9 cellular contexts compared by ENCODE assay signal in genomic region chr19:54096642-54097106, GRCh38. TPM values are rescaled to one million over a fixed set of nuclear protein-coding genes. Genes with fewer than 3 reads are reported as not detected.
A peak's percentile ranks its signal among the peaks of the same experiment; 100 is the strongest.
DNase-seq lines count a peak whose midpoint lies in the region; ATAC-seq and TF ChIP-seq lines count a peak whose summit lies in the region.
"Had no signal": no experiment of that assay in that cellular context is flagged by ENCODE, and none has a peak within 500 bp of the region (broad histone marks: within the 10 kb centered on the region; RNA-seq: fewer than 3 reads in every experiment).

No MANE protein-coding gene starts in this region.

- H3K4me1 Mint-ChIP-seq in CD14-positive monocyte: peaks cover 58% of the 10 kb centered on the region
- peaks cover 11% of the 10 kb centered on the region for H3K4me1 Mint-ChIP-seq in activated naive CD8-positive, alpha-beta T cell treated with anti-CD3 and anti-CD28 coated beads, Interleukin-2, amount 10 ng/mL, durations not matched to agents 7 days and 5 days
- H3K4me1 Mint-ChIP-seq in progenitor cell of endocrine pancreas (ENCODE audit: low read depth): no peaks in the 10 kb centered on the region

- H3K27me3 ChIP-seq in iPS-20b (ENCODE audit: insufficient read depth, low read length) (peaks cover 36% of the 10 kb centered on the region), subcutaneous abdominal adipose tissue (ENCODE audit: control insufficient read depth in 5 of 5, insufficient read depth in 4 of 5, low read length in 5 of 5) (peaks cover 8 to 16% (median 15%) of the 10 kb centered on the region in 5 donors)

- H3K9me3 ChIP-seq in iPS-20b (ENCODE audit: insufficient read depth, low read depth, low read length): no peaks in the 10 kb centered on the region
- no peaks in the 10 kb centered on the region for H3K9me3 ChIP-seq in subcutaneous abdominal adipose tissue (ENCODE audit: control insufficient read depth in 5 of 5, low read length in 5 of 5)

- peak overlapping the region; percentile 87 to 94 (median 92) for H3K27ac Mint-ChIP-seq in CD14-positive monocyte
- peak overlapping the region; percentile 85 for H3K27ac Mint-ChIP-seq in activated naive CD8-positive, alpha-beta T cell treated with anti-CD3 and anti-CD28 coated beads, Interleukin-2, amount 10 ng/mL, durations not matched to agents 7 days and 5 days
- no peak overlapping the region for H3K27ac Mint-ChIP-seq in progenitor cell of endocrine pancreas

- no peak for TF ChIP-seq CTCF in CD14-positive monocyte (IDR thresholded peaks at IDR 0.05)
- TF ChIP-seq CTCF in progenitor cell of endocrine pancreas (IDR thresholded peaks at IDR 0.05; ENCODE audit: unreplicated experiment): no peak

- H3K4me3 ChIP-seq in Jurkat, Clone E6-1 (ENCODE audit: low read length): no peak overlapping the region
- H3K4me3 ChIP-seq in iPS-20b (ENCODE audit: low read length): peak overlapping the region; percentile 67; the same call in 1 of the 2 replicates
- peak overlapping the region; percentile 37 to 59 (median 42) for H3K4me3 ChIP-seq in subcutaneous abdominal adipose tissue (ENCODE audit: low read depth in 1 of 5, low read length in 5 of 5)
- H3K4me3 ChIP-seq: lung had no signal

- POLR2A ChIA-PET in activated naive CD8-positive, alpha-beta T cell treated with anti-CD3 and anti-CD28 coated beads, Interleukin-2, amount 10 ng/mL, durations not matched to agents 7 days and 5 days (lab: Charles Lee): interaction anchor here (0.6 to 1.5 kb wide), 4 partner anchors 16 to 40 kb away, joined by 3 to 5 read pairs (median 5); partner anchors contain the start of genes CNOT3, PRPF31 and TFPT

- no peaks in the 10 kb centered on the region for H3K36me3 ChIP-seq in iPS-20b (ENCODE audit: insufficient read depth, low read depth, low read length)
- H3K36me3 ChIP-seq in subcutaneous abdominal adipose tissue (ENCODE audit: control insufficient read depth in 5 of 5, insufficient read depth in 5 of 5, low read length in 5 of 5): no peaks in the 10 kb centered on the region

- DNase-seq in CD14-positive monocyte (ENCODE audit: low spot score) (no peak), progenitor cell of endocrine pancreas (ENCODE audit: low spot score, unreplicated experiment) (no peak), MV-4-11 (lab: John Stamatoyannopoulos, UW) (no peak)
- peak; percentile 35 for DNase-seq in Jurkat, Clone E6-1 (ENCODE audit: low read depth, low spot score)
- DNase-seq in activated naive CD8-positive, alpha-beta T cell treated with anti-CD3 and anti-CD28 coated beads, Interleukin-2, amount 10 ng/mL, durations not matched to agents 7 days and 5 days: peak; percentile 53

- peaks cover 18 to 35% of the 10 kb centered on the region in 2 donors for H3K36me3 Mint-ChIP-seq in CD14-positive monocyte
- peaks cover 1% of the 10 kb centered on the region for H3K36me3 Mint-ChIP-seq in activated naive CD8-positive, alpha-beta T cell treated with anti-CD3 and anti-CD28 coated beads, Interleukin-2, amount 10 ng/mL, durations not matched to agents 7 days and 5 days
- no peaks in the 10 kb centered on the region for H3K36me3 Mint-ChIP-seq in progenitor cell of endocrine pancreas (ENCODE audit: insufficient read depth)

- H3K27ac ChIP-seq in iPS-20b (ENCODE audit: low read length) (no peak overlapping the region), subcutaneous abdominal adipose tissue (ENCODE audit: low read depth, low read length) (peak overlapping the region; percentile 10)

- H3K4me1 ChIP-seq in iPS-20b (ENCODE audit: insufficient read depth, low read length) (no peaks in the 10 kb centered on the region; the same call in 1 of the 2 replicates), subcutaneous abdominal adipose tissue (ENCODE audit: control insufficient read depth in 5 of 5, insufficient read depth in 5 of 5, low read length in 5 of 5) (peaks cover 0 to 17% (median 13%) of the 10 kb centered on the region in 5 donors)

- ATAC-seq in activated naive CD8-positive, alpha-beta T cell treated with anti-CD3 and anti-CD28 coated beads, Interleukin-2, amount 10 ng/mL, durations not matched to agents 7 days and 5 days (ENCODE audit: low read depth): no peak
- ATAC-seq in HG03280 (IDR thresholded peaks at IDR 0.05; ENCODE audit: unreplicated experiment): no peak

- H3K9me3 Mint-ChIP-seq in CD14-positive monocyte (peaks cover 0 to 13% (median 5%) of the 10 kb centered on the region in 7 donors), progenitor cell of endocrine pancreas (ENCODE audit: low read depth) (peaks cover 3% of the 10 kb centered on the region)
- H3K9me3 Mint-ChIP-seq in activated naive CD8-positive, alpha-beta T cell treated with anti-CD3 and anti-CD28 coated beads, Interleukin-2, amount 10 ng/mL, durations not matched to agents 7 days and 5 days: peaks cover 2% of the 10 kb centered on the region

- H3K9ac ChIP-seq in iPS-20b (ENCODE audit: low read depth, low read length) (peak overlapping the region; percentile 46; the same call in 1 of the 2 replicates), subcutaneous abdominal adipose tissue (ENCODE audit: low read length in 5 of 5) (peak overlapping the region in 3 of 5 donors; percentile 33 to 64 (median 42))

- H3K4me3 Mint-ChIP-seq in CD14-positive monocyte (peak overlapping the region; percentile 81 to 96), progenitor cell of endocrine pancreas (ENCODE audit: low read depth) (no peak overlapping the region)
- H3K4me3 Mint-ChIP-seq in activated naive CD8-positive, alpha-beta T cell treated with anti-CD3 and anti-CD28 coated beads, Interleukin-2, amount 10 ng/mL, durations not matched to agents 7 days and 5 days: peak overlapping the region; percentile 78

- H3K27me3 Mint-ChIP-seq in CD14-positive monocyte (ENCODE audit: low read depth in 3 of 3) (peaks cover 0 to 9% (median 3%) of the 10 kb centered on the region in 3 donors), progenitor cell of endocrine pancreas (peaks cover 43% of the 10 kb centered on the region)
- H3K27me3 Mint-ChIP-seq in activated naive CD8-positive, alpha-beta T cell treated with anti-CD3 and anti-CD28 coated beads, Interleukin-2, amount 10 ng/mL, durations not matched to agents 7 days and 5 days: peaks cover 11% of the 10 kb centered on the region

- intact Hi-C loops in CD14-positive monocyte (cut with micrococcal nuclease): loop anchor here in 1 of 2 donors (10.0 kb wide), 1 partner anchor 52 kb away; no protein-coding TSS in a partner anchor

RNA-seq across cellular contexts. Expression of gene OSCAR, which starts 3.9 kb away (rescaled TPM):
- 100 to 1,000 TPM in 1 of 2 donors, 10 to 100 TPM in 1; 81.4 to 126 TPM for polyA plus RNA-seq in CD14-positive monocyte
- not detected for polyA plus RNA-seq in Jurkat, Clone E6-1 (2012; ENCODE audit: insufficient read depth, insufficient read length)
- 1 to 10 TPM in 1 of 2 experiments, under 1 TPM in 1; 0.96 to 1.5 TPM for total RNA-seq in activated naive CD8-positive, alpha-beta T cell treated with anti-CD3 and anti-CD28 coated beads, Interleukin-2, amount 10 ng/mL, durations not matched to agents 7 days and 5 days
- not detected in 2 replicates for total RNA-seq in progenitor cell of endocrine pancreas

RNA-seq across cellular contexts. Expression of gene NDUFA3, which starts 6.0 kb away (rescaled TPM):
- polyA plus RNA-seq in CD14-positive monocyte: 100 to 1,000 TPM; 333 to 396 TPM
- 367 TPM for polyA plus RNA-seq in Jurkat, Clone E6-1 (2012; ENCODE audit: insufficient read depth, insufficient read length)
- 100 to 1,000 TPM; 134 to 135 TPM for total RNA-seq in activated naive CD8-positive, alpha-beta T cell treated with anti-CD3 and anti-CD28 coated beads, Interleukin-2, amount 10 ng/mL, durations not matched to agents 7 days and 5 days
- 139 and 162 TPM in 2 replicates for total RNA-seq in progenitor cell of endocrine pancreas

RNA-seq across cellular contexts. Expression of gene TARM1, which starts 15.5 kb away (rescaled TPM):
- polyA plus RNA-seq in CD14-positive monocyte: 1 to 10 TPM in 1 of 2 donors, not detected in 1; 1.2 TPM
- not detected for polyA plus RNA-seq in Jurkat, Clone E6-1 (2012; ENCODE audit: insufficient read depth, insufficient read length)
- not detected for total RNA-seq in activated naive CD8-positive, alpha-beta T cell treated with anti-CD3 and anti-CD28 coated beads, Interleukin-2, amount 10 ng/mL, durations not matched to agents 7 days and 5 days
- not detected in 2 replicates for total RNA-seq in progenitor cell of endocrine pancreas

RNA-seq across cellular contexts. Expression of gene TFPT, which starts 18.8 kb away (rescaled TPM):
- 1 to 10 TPM; 7.0 to 9.5 TPM for polyA plus RNA-seq in CD14-positive monocyte
- polyA plus RNA-seq in Jurkat, Clone E6-1 (2012; ENCODE audit: insufficient read depth, insufficient read length): 56.9 TPM
- total RNA-seq in activated naive CD8-positive, alpha-beta T cell treated with anti-CD3 and anti-CD28 coated beads, Interleukin-2, amount 10 ng/mL, durations not matched to agents 7 days and 5 days: 10 to 100 TPM; 37.9 to 43.3 TPM
- total RNA-seq in progenitor cell of endocrine pancreas: 21.1 and 21.8 TPM in 2 replicates

RNA-seq across cellular contexts. Expression of gene PRPF31, which starts 18.9 kb away (rescaled TPM):
- polyA plus RNA-seq in CD14-positive monocyte: 10 to 100 TPM; 34.4 to 37.6 TPM
- polyA plus RNA-seq in Jurkat, Clone E6-1 (2012; ENCODE audit: insufficient read depth, insufficient read length): 121 TPM
- total RNA-seq in activated naive CD8-positive, alpha-beta T cell treated with anti-CD3 and anti-CD28 coated beads, Interleukin-2, amount 10 ng/mL, durations not matched to agents 7 days and 5 days: 10 to 100 TPM; 66.3 to 69.3 TPM
- 71.3 and 78.8 TPM in 2 replicates for total RNA-seq in progenitor cell of endocrine pancreas

Comparison
In these comparisons a context has a peak if more than half of its experiments do, and no peak if none do; other contexts are left out.
1. DNase-seq: peak in Jurkat, Clone E6-1 (single experiment) and activated naive CD8-positive, alpha-beta T cell treated with anti-CD3 and anti-CD28 coated beads, Interleukin-2, amount 10 ng/mL, durations not matched to agents 7 days and 5 days (single experiment); none in CD14-positive monocyte (single experiment), progenitor cell of endocrine pancreas (single experiment) and MV-4-11 (single experiment).